In the genomic region with DNA sequence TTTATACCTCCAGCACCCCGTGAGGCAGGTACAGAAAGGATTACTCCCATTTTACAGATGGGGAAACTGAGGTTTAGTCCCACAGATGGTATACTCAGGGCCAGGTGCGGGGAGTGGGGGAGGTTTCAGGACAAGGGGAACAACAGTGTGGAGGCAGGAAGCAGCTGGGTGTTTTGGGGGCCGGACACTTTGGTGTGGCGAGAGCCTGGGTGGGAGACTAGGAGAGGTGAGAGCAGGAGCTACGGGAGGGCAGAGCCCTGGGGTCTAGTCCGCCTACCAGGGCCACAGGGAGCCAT, we compare ENCODE assay signal across 36 cellular contexts.
"Had no signal": no experiment of that assay in that cellular context is flagged by ENCODE, and none has a peak within 500 bp of the region (broad histone marks: within the 10 kb centered on the region; RNA-seq: fewer than 3 reads in every experiment).

No MANE protein-coding gene starts in this region.

- H3K36me3 ChIP-seq: ascending aorta, cardiac muscle cell had no signal

- H3K36me3 Mint-ChIP-seq: activated CD8-positive, alpha-beta memory T cell treated with anti-CD3 and anti-CD28 coated beads, Interleukin-2, amount 10 ng/mL, durations not matched to agents 7 days and 5 days; activated naive CD4-positive, alpha-beta T cell treated with anti-CD3 and anti-CD28 coated beads, Interleukin-2, amount 50 U/mL, for 24 hours; activated naive CD8-positive, alpha-beta T cell treated with anti-CD3 and anti-CD28 coated beads, Interleukin-2, amount 10 ng/mL, durations not matched to agents 7 days and 5 days had no signal

- H2AFZ ChIP-seq: PC-9 had no signal

- H3K4me3 ChIP-seq: ascending aorta, cardiac muscle cell, PC-9 had no signal

- H3K9ac ChIP-seq: KMS-11 had no signal

- ATAC-seq: activated CD8-positive, alpha-beta memory T cell treated with anti-CD3 and anti-CD28 coated beads, Interleukin-2, amount 10 ng/mL, durations not matched to agents 7 days and 5 days; activated T-helper 17 cell treated with anti-CD3 and anti-CD28 coated beads, Interleukin-2, amount 50 U/mL, for 72 hours; Right ventricle myocardium inferior had no signal

- H3K4me3 Mint-ChIP-seq: activated B cell treated with CpG ODN at 0.5 μM for 24 hours; activated CD4-positive, alpha-beta memory T cell treated with anti-CD3 and anti-CD28 coated beads, Interleukin-2, amount 10 ng/mL, durations not matched to agents 7 days and 5 days; activated CD8-positive, alpha-beta memory T cell treated with anti-CD3 and anti-CD28 coated beads, Interleukin-2, amount 10 ng/mL, durations not matched to agents 7 days and 5 days; activated naive CD4-positive, alpha-beta T cell treated with anti-CD3 and anti-CD28 coated beads, Interleukin-2, amount 50 U/mL, for 24 hours; activated naive CD8-positive, alpha-beta T cell treated with anti-CD3 and anti-CD28 coated beads, Interleukin-2, amount 10 ng/mL, durations not matched to agents 7 days and 5 days; activated T-helper 17 cell treated with anti-CD3 and anti-CD28 coated beads, Interleukin-2, amount 50 U/mL, for 72 hours; central memory CD8-positive, alpha-beta T cell had no signal

- H3K4me2 ChIP-seq: KMS-11 had no signal

- H3K27me3 Mint-ChIP-seq: activated naive CD4-positive, alpha-beta T cell treated with anti-CD3 and anti-CD28 coated beads, Interleukin-2, amount 50 U/mL, for 24 hours had no signal

- H3K27me3 ChIP-seq: ascending aorta had no signal

- H3K27ac Mint-ChIP-seq: activated B cell treated with CpG ODN at 0.5 μM for 24 hours; activated CD4-positive, alpha-beta memory T cell treated with anti-CD3 and anti-CD28 coated beads, Interleukin-2, amount 10 ng/mL, durations not matched to agents 7 days and 5 days; activated CD8-positive, alpha-beta memory T cell treated with anti-CD3 and anti-CD28 coated beads, Interleukin-2, amount 10 ng/mL, durations not matched to agents 7 days and 5 days; activated naive CD4-positive, alpha-beta T cell treated with anti-CD3 and anti-CD28 coated beads, Interleukin-2, amount 50 U/mL, for 24 hours; activated naive CD8-positive, alpha-beta T cell treated with anti-CD3 and anti-CD28 coated beads, Interleukin-2, amount 10 ng/mL, durations not matched to agents 7 days and 5 days; activated T-helper 17 cell treated with anti-CD3 and anti-CD28 coated beads, Interleukin-2, amount 50 U/mL, for 72 hours had no signal

- H3K4me1 Mint-ChIP-seq: activated T-helper 17 cell treated with anti-CD3 and anti-CD28 coated beads, Interleukin-2, amount 50 U/mL, for 72 hours; central memory CD8-positive, alpha-beta T cell had no signal

- H3K9me3 ChIP-seq: ascending aorta had no signal

- H3K27ac ChIP-seq: ascending aorta, cardiac muscle cell, KMS-11, PC-9, RWPE1, VCaP had no signal

- H3K9me3 Mint-ChIP-seq: activated B cell treated with CpG ODN at 0.5 μM for 24 hours; activated CD4-positive, alpha-beta memory T cell treated with anti-CD3 and anti-CD28 coated beads, Interleukin-2, amount 10 ng/mL, durations not matched to agents 7 days and 5 days; activated naive CD4-positive, alpha-beta T cell treated with anti-CD3 and anti-CD28 coated beads, Interleukin-2, amount 50 U/mL, for 24 hours; activated naive CD8-positive, alpha-beta T cell treated with anti-CD3 and anti-CD28 coated beads, Interleukin-2, amount 10 ng/mL, durations not matched to agents 7 days and 5 days; activated T-helper 17 cell treated with anti-CD3 and anti-CD28 coated beads, Interleukin-2, amount 50 U/mL, for 72 hours; central memory CD8-positive, alpha-beta T cell had no signal

- DNase-seq: activated B cell treated with CpG ODN at 0.5 μM for 24 hours; activated CD4-positive, alpha-beta memory T cell treated with anti-CD3 and anti-CD28 coated beads, Interleukin-2, amount 10 ng/mL, durations not matched to agents 7 days and 5 days; activated CD4-positive, alpha-beta T cell treated with anti-CD3 and anti-CD28 coated beads for 4 hours; activated CD4-positive, alpha-beta T cell treated with anti-CD3 and anti-CD28 coated beads, Interleukin-2, amount 50 U/mL, for 1 hour; activated CD4-positive, CD25-positive, alpha-beta regulatory T cell treated with anti-CD3 and anti-CD28 coated beads, Interleukin-2, amount 50 U/mL, for 72 hours; activated CD8-positive, alpha-beta memory T cell treated with anti-CD3 and anti-CD28 coated beads for 24 hours; activated CD8-positive, alpha-beta memory T cell treated with anti-CD3 and anti-CD28 coated beads, Interleukin-2, amount 10 ng/mL, durations not matched to agents 7 days and 5 days; activated CD8-positive, alpha-beta memory T cell treated with anti-CD3 and anti-CD28 coated beads, Interleukin-2, amount 50 U/mL, for 48 hours; activated effector memory CD4-positive, alpha-beta T cell treated with anti-CD3 and anti-CD28 coated beads, Interleukin-2, amount 50 U/mL, for 16 hours; activated naive CD4-positive, alpha-beta T cell; activated naive CD8-positive, alpha-beta T cell treated with anti-CD3 and anti-CD28 coated beads, Interleukin-2, amount 10 ng/mL, durations not matched to agents 7 days and 5 days; activated T-cell treated with anti-CD3 and anti-CD28 coated beads, Interleukin-2, amount 50 U/mL, for 48 hours; amygdala; MM.1S; MV-4-11; NCI-H1092; NCI-H1436 treated with DMSO at 0.1 percent for 48 hours; NCI-H1694 treated with DMSO at 0.1 percent for 48 hours; NCI-H2029; NCI-H345; NCI-H524 treated with DMSO at 0.1 percent for 48 hours; NK-92 treated with Interleukin-12 subunit alpha and Interleukin-12 subunit beta, amount 100 ng/mL, for 24 hours; PC-9; SW 1271; T-helper 1 cell; T-helper 2 cell; T-helper 9 cell had no signal
